ENCODE assay signal across 20 cellular contexts in genomic region chr14:79629891-79630560, GRCh38.
DNase-seq lines count a peak whose midpoint lies in the region; TF ChIP-seq lines count a peak whose summit lies in the region.
"Had no signal": no experiment of that assay in that cellular context is flagged by ENCODE, and none has a peak within 500 bp of the region (broad histone marks: within the 10 kb centered on the region; RNA-seq: fewer than 3 reads in every experiment).

No MANE protein-coding gene starts in this region.

- peaks cover 4% of the 10 kb centered on the region for H3K9me3 Mint-ChIP-seq in osteocyte (ENCODE audit: unreplicated experiment)

- H3K4me1 ChIP-seq in trophoblast cell (ENCODE audit: control insufficient read depth in 1 of 2, insufficient read depth in 2 of 2, low read length in 2 of 2): peaks cover 3 to 8% of the 10 kb centered on the region in 2 experiments
- H3K4me1 ChIP-seq: parathyroid adenoma had no signal

- no peaks in the 10 kb centered on the region for H3K79me2 ChIP-seq in trophoblast cell (ENCODE audit: control insufficient read depth, insufficient read depth, low read length, poor library complexity)

- TF ChIP-seq CTCF in WERI-Rb-1 (IDR thresholded peaks at IDR 0.05; ENCODE audit: low read depth, low read length) (no peak), osteocyte (IDR thresholded peaks at IDR 0.05) (no peak)

- no peak overlapping the region for H3K14ac ChIP-seq in trophoblast cell (ENCODE audit: low read length)

- no peak overlapping the region for H3K23ac ChIP-seq in trophoblast cell (ENCODE audit: low read length)

- no peaks in the 10 kb centered on the region for H3K9me3 ChIP-seq in trophoblast cell (ENCODE audit: insufficient read depth, low read depth, low read length)
- no peaks in the 10 kb centered on the region for H3K9me3 ChIP-seq in WERI-Rb-1 (ENCODE audit: severe bottlenecking)
- H3K9me3 ChIP-seq: sigmoid colon had no signal

- no peak overlapping the region for H3K4me3 ChIP-seq in trophoblast cell (ENCODE audit: low read depth, low read length)
- no peak overlapping the region for H3K4me3 ChIP-seq in WERI-Rb-1 (ENCODE audit: low read depth, low read length)
- H3K4me3 ChIP-seq: sigmoid colon had no signal

- no peak overlapping the region for H4K8ac ChIP-seq in trophoblast cell (ENCODE audit: low read depth, low read length)

- H3K27ac ChIP-seq in trophoblast cell (ENCODE audit: low read depth, low read length): no peak overlapping the region
- H3K27ac ChIP-seq in WERI-Rb-1: no peak overlapping the region
- H3K27ac ChIP-seq: parathyroid adenoma, sigmoid colon had no signal

- H3K4ac ChIP-seq in trophoblast cell (ENCODE audit: low read depth, low read length): no peak overlapping the region

- no CpG with 5 or more reads among the region's 4 CpGs for WGBS in trophoblast cell (ENCODE audit: extremely low coverage, insufficient coverage, insufficient read length)

- no peak overlapping the region for H4K91ac ChIP-seq in trophoblast cell (ENCODE audit: low read depth, low read length)

- no peak overlapping the region for H2AK5ac ChIP-seq in trophoblast cell (ENCODE audit: low read length)

- H4K12ac ChIP-seq in trophoblast cell (ENCODE audit: low read depth, low read length): no peak overlapping the region

- no peak overlapping the region for H3K18ac ChIP-seq in trophoblast cell (ENCODE audit: low read length)

- H3K27me3 ChIP-seq in trophoblast cell (ENCODE audit: insufficient read depth, low read length) (no peaks in the 10 kb centered on the region), WERI-Rb-1 (ENCODE audit: insufficient read depth, low read depth, severe bottlenecking) (no peaks in the 10 kb centered on the region)
- H3K27me3 ChIP-seq: sigmoid colon had no signal

- no peak overlapping the region for H2BK5ac ChIP-seq in trophoblast cell (ENCODE audit: low read depth, low read length, poor library complexity)

- H3K36me3 Mint-ChIP-seq in osteocyte (ENCODE audit: unreplicated experiment): no peaks in the 10 kb centered on the region
- H3K36me3 Mint-ChIP-seq: naive B cell, T-cell had no signal

- H2BK120ac ChIP-seq in trophoblast cell (ENCODE audit: insufficient read depth, low read length, poor library complexity): no peak overlapping the region

- DNase-seq in ELF-1 (ENCODE audit: low read depth, low spot score): peak; percentile 6
- peak; percentile 77 for DNase-seq in NCI-H460 (ENCODE audit: extremely low read depth, low read depth)
- DNase-seq in islet precursor cell: peak; percentile 60
- peak; percentile 67 to 89 for DNase-seq in trophoblast cell
- DNase-seq in stimulated activated CD8-positive, alpha-beta memory T cell treated with anti-CD3 and anti-CD28 coated beads, Interleukin-4, amount 100 ng/mL, for 48 hours: no peak
- DNase-seq in WERI-Rb-1: no peak
- no peak for DNase-seq in osteocyte (ENCODE audit: extremely low spot score, unreplicated experiment)
- DNase-seq: activated CD8-positive, alpha-beta memory T cell treated with anti-CD3 and anti-CD28 coated beads for 24 hours; activated T-cell treated with anti-CD3 and anti-CD28 coated beads, Interleukin-2, amount 50 U/mL, for 24 hours; amniotic stem cell; CD4-positive, alpha-beta T cell; naive B cell; NCI-H1105 treated with DMSO at 0.1 percent for 48 hours; NCI-H2029 treated with DMSO at 0.1 percent for 48 hours; NCI-H510A; SIG-M5; sigmoid colon; T-cell had no signal

- H3K36me3 ChIP-seq in trophoblast cell (ENCODE audit: control insufficient read depth in 1 of 2, insufficient read depth in 2 of 2, low read length in 2 of 2) (no peaks in the 10 kb centered on the region), WERI-Rb-1 (no peaks in the 10 kb centered on the region)
- H3K36me3 ChIP-seq: sigmoid colon had no signal

- peaks cover 2% of the 10 kb centered on the region for H3K79me1 ChIP-seq in trophoblast cell (ENCODE audit: low read length)

- H2AFZ ChIP-seq in trophoblast cell (ENCODE audit: insufficient read depth, low read length, poor library complexity): no peak overlapping the region
- H2AFZ ChIP-seq: parathyroid adenoma had no signal

- no peaks in the 10 kb centered on the region for H3K27me3 Mint-ChIP-seq in osteocyte (ENCODE audit: unreplicated experiment)
- H3K27me3 Mint-ChIP-seq: activated T-cell treated with anti-CD3 and anti-CD28 coated beads, Interleukin-2, amount 50 U/mL, for 24 hours; CD4-positive, alpha-beta T cell; dendritic cell treated with granulocyte-macrophage colony-stimulating factor and Interleukin-4, amounts not matched to agents 40 ng/mL and 50 ng/mL, for 4 days; naive B cell; T-cell had no signal

- no peaks in the 10 kb centered on the region for H3K4me1 Mint-ChIP-seq in osteocyte (ENCODE audit: unreplicated experiment)
- H3K4me1 Mint-ChIP-seq: naive B cell, T-cell had no signal

- no peak overlapping the region for H3K4me2 ChIP-seq in trophoblast cell (ENCODE audit: low read length)

- no peak overlapping the region for H3K9ac ChIP-seq in trophoblast cell (ENCODE audit: low read length)
- H3K9ac ChIP-seq: parathyroid adenoma had no signal

- no peak overlapping the region for H2BK12ac ChIP-seq in trophoblast cell (ENCODE audit: low read length)

- H3K27ac Mint-ChIP-seq in osteocyte (ENCODE audit: unreplicated experiment): no peak overlapping the region
- H3K27ac Mint-ChIP-seq: activated T-cell treated with anti-CD3 and anti-CD28 coated beads, Interleukin-2, amount 50 U/mL, for 24 hours; CD4-positive, alpha-beta T cell; dendritic cell treated with granulocyte-macrophage colony-stimulating factor and Interleukin-4, amounts not matched to agents 40 ng/mL and 50 ng/mL, for 4 days; naive B cell; T-cell had no signal

- no peak overlapping the region for H3K4me3 Mint-ChIP-seq in osteocyte (ENCODE audit: unreplicated experiment)
- H3K4me3 Mint-ChIP-seq: activated T-cell treated with anti-CD3 and anti-CD28 coated beads, Interleukin-2, amount 50 U/mL, for 24 hours; CD4-positive, alpha-beta T cell; dendritic cell treated with granulocyte-macrophage colony-stimulating factor and Interleukin-4, amounts not matched to agents 40 ng/mL and 50 ng/mL, for 4 days; naive B cell; T-cell had no signal

Comparison
In these comparisons a context has a peak if more than half of its experiments do, and no peak if none do; other contexts are left out.
1. DNase-seq: peak in ELF-1 (single experiment), NCI-H460 (single experiment), islet precursor cell (single experiment) and trophoblast cell (2 of 2); none in stimulated activated CD8-positive, alpha-beta memory T cell treated with anti-CD3 and anti-CD28 coated beads, Interleukin-4, amount 100 ng/mL, for 48 hours (single experiment), WERI-Rb-1 (single experiment) and osteocyte (single experiment).